ENCODE assay signal across 21 cellular contexts in genomic region chr3:27127195-27127594, GRCh38.
A peak's percentile ranks its signal among the peaks of the same experiment; 100 is the strongest.
DNase-seq lines count a peak whose midpoint lies in the region; ATAC-seq, FAIRE-seq and TF ChIP-seq lines count a peak whose summit lies in the region.
"Had no signal": no experiment of that assay in that cellular context is flagged by ENCODE, and none has a peak within 500 bp of the region (broad histone marks: within the 10 kb centered on the region; RNA-seq: fewer than 3 reads in every experiment).

No MANE protein-coding gene starts in this region.

- DNase-seq in HuH-7.5 (ENCODE audit: low spot score) (peak; percentile 25), NCI-H2029 treated with DMSO at 0.1 percent for 48 hours (lab: John Stamatoyannopoulos, UW) (peak; percentile 78), NCI-H774 (lab: John Stamatoyannopoulos, UW) (peak; percentile 2), left lobe of liver (ENCODE audit: low spot score) (no peak), upper lobe of left lung (no peak), frontal cortex (ENCODE audit: low spot score in 2 of 2) (no peak)
- DNase-seq: activated CD4-positive, alpha-beta memory T cell treated with anti-CD3 and anti-CD28 coated beads, Interleukin-2, amount 10 ng/mL, durations not matched to agents 7 days and 5 days; activated CD4-positive, CD25-positive, alpha-beta regulatory T cell treated with anti-CD3 and anti-CD28 coated beads, Interleukin-2, amount 50 U/mL, for 72 hours; activated naive CD8-positive, alpha-beta T cell treated with anti-CD3 and anti-CD28 coated beads for 36 hours; dorsolateral prefrontal cortex; MG63; NCI-H526 treated with DMSO at 0.1 percent for 48 hours; PC-3; posterior cingulate gyrus; stimulated activated CD8-positive, alpha-beta memory T cell treated with anti-CD3 and anti-CD28 coated beads, Interleukin-4, amount 100 ng/mL, for 48 hours; T-helper 1 cell had no signal

- H3K27ac ChIP-seq in upper lobe of left lung, result no peak overlapping the region
- H3K27ac ChIP-seq: C4-2B, dorsolateral prefrontal cortex, tibial nerve had no signal

- TF ChIP-seq POLR2A in upper lobe of left lung (IDR thresholded peaks at IDR 0.05), result no peak

- FAIRE-seq in frontal cortex (lab: Jason Lieb, UNC), result no peak
- FAIRE-seq: endothelial cell of umbilical vein had no signal

- WGBS in upper lobe of left lung, 2 donors, result 90 to 93% methylated on average over 2 of the region's 2 CpGs

- no peaks in the 10 kb centered on the region for H3K4me1 ChIP-seq in upper lobe of left lung
- H3K4me1 ChIP-seq: tibial nerve had no signal

- no peak for TF ChIP-seq EP300 in upper lobe of left lung (IDR thresholded peaks at IDR 0.05)

- TF ChIP-seq CTCF in upper lobe of left lung (IDR thresholded peaks at IDR 0.05), result no peak

- ATAC-seq in left lobe of liver (peak; percentile 44), upper lobe of left lung (ENCODE audit: low FRiP score in 2 of 2) (no peak), HG02678 (IDR thresholded peaks at IDR 0.05; ENCODE audit: unreplicated experiment) (no peak), HG02763 (IDR thresholded peaks at IDR 0.05; ENCODE audit: unreplicated experiment) (no peak)
- ATAC-seq: PC-3 had no signal

- H3K4me3 ChIP-seq in upper lobe of left lung, result no peak overlapping the region
- H3K4me3 ChIP-seq: dorsolateral prefrontal cortex, MG63, tibial nerve had no signal

- no peaks in the 10 kb centered on the region for H3K27me3 ChIP-seq in upper lobe of left lung
- H3K27me3 ChIP-seq: dorsolateral prefrontal cortex, MG63, tibial nerve had no signal

- no peaks in the 10 kb centered on the region for H3K36me3 ChIP-seq in upper lobe of left lung
- H3K36me3 ChIP-seq: MG63, tibial nerve had no signal

- H3K9me3 ChIP-seq in upper lobe of left lung, result no peaks in the 10 kb centered on the region
- H3K9me3 ChIP-seq: MG63, tibial nerve had no signal

Comparison
In these comparisons a context has a peak if more than half of its experiments do, and no peak if none do; other contexts are left out.
1. DNase-seq: peak in HuH-7.5 (single experiment), NCI-H2029 treated with DMSO at 0.1 percent for 48 hours (single experiment) and NCI-H774 (single experiment); none in left lobe of liver (single experiment), upper lobe of left lung (0 of 2) and frontal cortex (0 of 2).